Comparison of ENCODE assay signal across 17 cellular contexts in genomic region chr3:144142151-144142855, GRCh38.
A peak's percentile ranks its signal among the peaks of the same experiment; 100 is the strongest.
DNase-seq lines count a peak whose midpoint lies in the region; ATAC-seq, FAIRE-seq and TF ChIP-seq lines count a peak whose summit lies in the region.
"Had no signal": no experiment of that assay in that cellular context is flagged by ENCODE, and none has a peak within 500 bp of the region (broad histone marks: within the 10 kb centered on the region; RNA-seq: fewer than 3 reads in every experiment).

No MANE protein-coding gene starts in this region.

- H3K27me3 ChIP-seq in OCI-LY3 (ENCODE audit: low read depth, low read length) (no peaks in the 10 kb centered on the region), prostate gland (replicated peaks; ENCODE audit: insufficient read depth) (no peaks in the 10 kb centered on the region)

- intact Hi-C loops in prostate gland (cut with DNase I), result no loop called here

- H3K9ac ChIP-seq in OCI-LY3 (ENCODE audit: low read length), result peak overlapping the region; percentile 32

- peak overlapping the region; percentile 34 for H3K27ac ChIP-seq in OCI-LY3 (ENCODE audit: low read length)
- peak overlapping the region; percentile 3 to 58 for H3K27ac ChIP-seq in prostate gland
- H3K27ac ChIP-seq: HL-60 had no signal

- no peak for FAIRE-seq in frontal cortex (lab: Jason Lieb, UNC)
- FAIRE-seq: endothelial cell of umbilical vein had no signal

- TF ChIP-seq CTCF in AG10803 (conservative IDR thresholded peaks at IDR 0.05; ENCODE audit: low read length), result no peak
- no peak for TF ChIP-seq CTCF in OCI-LY3 (IDR thresholded peaks at IDR 0.05; ENCODE audit: low read depth, low read length)
- no peak for TF ChIP-seq CTCF in prostate gland (IDR thresholded peaks at IDR 0.05)

- no peaks in the 10 kb centered on the region for H4K20me1 ChIP-seq in OCI-LY3 (ENCODE audit: insufficient read depth, low read length)

- H3K36me3 ChIP-seq in OCI-LY3 (replicated peaks; ENCODE audit: low read depth, low read length), result no peaks in the 10 kb centered on the region
- no peaks in the 10 kb centered on the region for H3K36me3 ChIP-seq in prostate gland

- ATAC-seq in GM18868 (IDR thresholded peaks at IDR 0.05; ENCODE audit: unreplicated experiment), result no peak
- ATAC-seq: activated naive CD4-positive, alpha-beta T cell treated with anti-CD3 and anti-CD28 coated beads, Interleukin-2, amount 50 U/mL, for 72 hours; left colon had no signal

- H3K4me1 ChIP-seq in OCI-LY3 (ENCODE audit: low read length), result peaks cover 45% of the 10 kb centered on the region
- H3K4me1 ChIP-seq in prostate gland (replicated peaks), result no peaks in the 10 kb centered on the region

- peak overlapping the region; percentile 64 for H3K4me2 ChIP-seq in OCI-LY3 (ENCODE audit: low read length)

- no peak for TF ChIP-seq POLR2A in prostate gland (IDR thresholded peaks at IDR 0.05)

- DNase-seq in AG10803 (ENCODE audit: low read depth) (peak; percentile 1), fibroblast of the conjunctiva (ENCODE audit: low read depth) (peak; percentile 4), prostate gland (ENCODE audit: low spot score) (no peak), globus pallidus (ENCODE audit: low spot score) (no peak), OCI-M2 (lab: John Stamatoyannopoulos, UW; ENCODE audit: unreplicated experiment) (no peak), frontal cortex (ENCODE audit: low spot score in 2 of 2) (no peak)
- DNase-seq: activated CD4-positive, alpha-beta T cell treated with anti-CD3 and anti-CD28 coated beads, Interleukin-2, amount 50 U/mL, for 1 hour; CD4-positive, CD25-positive, alpha-beta regulatory T cell; left colon; NCI-H1092 treated with DMSO at 0.1 percent for 48 hours; NK-92 treated with Interleukin-12 subunit alpha and Interleukin-12 subunit beta, amount 100 ng/mL, for 24 hours; SW 1271 had no signal

- H3K9me3 ChIP-seq in OCI-LY3 (ENCODE audit: insufficient read depth, low read length), result no peaks in the 10 kb centered on the region
- no peaks in the 10 kb centered on the region for H3K9me3 ChIP-seq in prostate gland

- H3K4me3 ChIP-seq in AG10803 (ENCODE audit: low read length) (no peak overlapping the region), OCI-LY3 (ENCODE audit: low read length) (peak overlapping the region; percentile 26), prostate gland (no peak overlapping the region)

- peaks cover 8% of the 10 kb centered on the region; the same call in 1 of the 2 replicates for H3K79me2 ChIP-seq in OCI-LY3 (ENCODE audit: low read length)

- WGBS in prostate gland, result 25% methylated on average over 5 of the region's 5 CpGs

- peak overlapping the region; percentile 72 for H2AFZ ChIP-seq in OCI-LY3 (ENCODE audit: low read depth, low read length)

Comparison
In these comparisons a context has a peak if more than half of its experiments do, and no peak if none do; other contexts are left out.
1. DNase-seq: peak in AG10803 (single experiment) and fibroblast of the conjunctiva (single experiment); none in prostate gland (single experiment), globus pallidus (single experiment), OCI-M2 (single experiment) and frontal cortex (0 of 2).